Comparison of ENCODE assay signal across 8 cellular contexts in genomic region chr7:98617051-98617959, GRCh38. TPM values are rescaled to one million over a fixed set of nuclear protein-coding genes. Genes with fewer than 3 reads are reported as not detected.
DNase-seq lines count a peak whose midpoint lies in the region; ATAC-seq and TF ChIP-seq lines count a peak whose summit lies in the region.

TSS of gene NPTX2 (plus strand) at chr7:98617285. CDS start at chr7:98617462, 177 bp downstream.

- H3K27me3 ChIP-seq in H7 (ENCODE audit: control insufficient read depth, insufficient read depth, low read length) (peaks cover 55% of the 10 kb centered on the region), NT2/D1 (ENCODE audit: insufficient read depth, insufficient read length) (peaks cover 23% of the 10 kb centered on the region), osteoblast (ENCODE audit: insufficient read depth, low read length) (peaks cover 29% of the 10 kb centered on the region)

- no peak within 1 kb of the TSS for H2AFZ ChIP-seq in osteoblast (ENCODE audit: low read length)

- H3K9ac ChIP-seq in NT2/D1 (ENCODE audit: insufficient read length, low read depth), result peak within 1 kb of the TSS; percentile 93

- peak within 1 kb of the TSS; percentile 59 for H3K4me3 ChIP-seq in H7 (ENCODE audit: insufficient read depth, low read depth, low read length)
- H3K4me3 ChIP-seq in NT2/D1 (ENCODE audit: insufficient read length, low read depth), result peak within 1 kb of the TSS; percentile 90
- H3K4me3 ChIP-seq in foreskin fibroblast (ENCODE audit: low read depth in 1 of 2, low read length in 2 of 2), result peak within 1 kb of the TSS in 1 of 2 donors; percentile 22
- H3K4me3 ChIP-seq in osteoblast (ENCODE audit: insufficient read depth, low read length), result no peak within 1 kb of the TSS

- no peak for ATAC-seq in GM18498 (IDR thresholded peaks at IDR 0.05; ENCODE audit: unreplicated experiment)
- no peak for ATAC-seq in HG03196 (IDR thresholded peaks at IDR 0.05; ENCODE audit: unreplicated experiment)

- H3K4me2 ChIP-seq in osteoblast (ENCODE audit: insufficient read depth, low read length), result no peak within 1 kb of the TSS

- DNase-seq in H7, result peak; percentile 97
- no peak for DNase-seq in NT2/D1 (ENCODE audit: low read depth, low spot score)
- DNase-seq in foreskin fibroblast, result peak; percentile 87 to 95
- peak; percentile 89 for DNase-seq in osteoblast (ENCODE audit: insufficient read length, low spot score, missing footprints)
- DNase-seq in activated naive CD4-positive, alpha-beta T cell (lab: John Stamatoyannopoulos, UW), result no peak
- no peak for DNase-seq in UCSD-AML1 (lab: John Stamatoyannopoulos, UW; ENCODE audit: unreplicated experiment)

- H3K4me1 ChIP-seq in NT2/D1 (ENCODE audit: insufficient read depth, insufficient read length) (peaks cover 12% of the 10 kb centered on the region), osteoblast (ENCODE audit: insufficient read depth, low read length) (peaks cover 14% of the 10 kb centered on the region)

- H3K9me3 ChIP-seq in NT2/D1 (ENCODE audit: insufficient read depth, low read length) (no peaks in the 10 kb centered on the region), osteoblast (ENCODE audit: low read depth, low read length) (no peaks in the 10 kb centered on the region)

- H3K27ac ChIP-seq in osteoblast (ENCODE audit: low read depth, low read length), result no peak within 1 kb of the TSS

- no peaks in the 10 kb centered on the region for H3K79me2 ChIP-seq in osteoblast (ENCODE audit: insufficient read depth, low read length)

- peaks cover 7% of the 10 kb centered on the region for H4K20me1 ChIP-seq in osteoblast (ENCODE audit: insufficient read depth, low read length)

- H3K36me3 ChIP-seq in H7 (replicated peaks; ENCODE audit: control insufficient read depth, insufficient read depth, low read length) (no peaks in the 10 kb centered on the region), NT2/D1 (ENCODE audit: insufficient read depth, insufficient read length, low read length) (peaks cover 28% of the 10 kb centered on the region), osteoblast (ENCODE audit: insufficient read depth, low read length) (no peaks in the 10 kb centered on the region)

- TF ChIP-seq CTCF in foreskin fibroblast (IDR thresholded peaks at IDR 0.05; ENCODE audit: low read depth, low read length) (no peak), osteoblast (IDR thresholded peaks at IDR 0.05; ENCODE audit: extremely low read depth, low read depth, low read length) (no peak)

RNA-seq across cellular contexts. Expression of gene NPTX2, which starts in this region (rescaled TPM):
- total RNA-seq in H7 (2014; rRNA removed; shearing (Covaris generic)), result 19.7 and 34.8 TPM in 2 replicates
- 1.1 and 2.4 TPM in 2 replicates for total RNA-seq in osteoblast

Comparison
In these comparisons a context has a peak if more than half of its experiments do, and no peak if none do; other contexts are left out.
1. DNase-seq: peak in H7 (single experiment), foreskin fibroblast (2 of 2) and osteoblast (single experiment); none in NT2/D1 (single experiment), activated naive CD4-positive, alpha-beta T cell (0 of 4) and UCSD-AML1 (single experiment).